ENCODE assay signal across 18 cellular contexts in genomic region chr18:38635706-38636105, GRCh38.
DNase-seq lines count a peak whose midpoint lies in the region; ATAC-seq and TF ChIP-seq lines count a peak whose summit lies in the region.
"Had no signal": no experiment of that assay in that cellular context is flagged by ENCODE, and none has a peak within 500 bp of the region (broad histone marks: within the 10 kb centered on the region; RNA-seq: fewer than 3 reads in every experiment).

No MANE protein-coding gene starts in this region.

- peaks cover 8 to 26% (median 9%) of the 10 kb centered on the region in 5 experiments for H3K9me3 Mint-ChIP-seq in brain

- H3K27me3 ChIP-seq in heart left ventricle (no peaks in the 10 kb centered on the region), right atrium auricular region (no peaks in the 10 kb centered on the region), HUES48 (ENCODE audit: control insufficient read depth, insufficient read depth, low read length) (no peaks in the 10 kb centered on the region)

- no peak overlapping the region for H3K9ac ChIP-seq in HUES48 (ENCODE audit: low read depth, low read length)

- ATAC-seq in heart left ventricle (peak; percentile 51 to 80 (median 58)), GM19452 (IDR thresholded peaks at IDR 0.05; ENCODE audit: unreplicated experiment) (no peak)
- ATAC-seq: CD8-positive, alpha-beta T cell had no signal

- H3K9me3 ChIP-seq in heart left ventricle (peaks cover 0 to 16% (median 0%) of the 10 kb centered on the region in 12 donors), right atrium auricular region (no peaks in the 10 kb centered on the region), HUES48 (ENCODE audit: control insufficient read depth, insufficient read depth, low read length) (peaks cover 8% of the 10 kb centered on the region; the same call in 1 of the 2 replicates)

- peaks cover 0 to 30% (median 12%) of the 10 kb centered on the region in 12 donors for H3K4me1 ChIP-seq in heart left ventricle
- H3K4me1 ChIP-seq in right atrium auricular region: peaks cover 0 to 5% of the 10 kb centered on the region in 2 donors
- peaks cover 16% of the 10 kb centered on the region for H3K4me1 ChIP-seq in HUES48 (ENCODE audit: control insufficient read depth, insufficient read depth, low read length)

- H3K27ac ChIP-seq in heart left ventricle: peak overlapping the region in 3 of 12 donors; percentile 11 to 49 (median 32)
- H3K27ac ChIP-seq in right atrium auricular region: no peak overlapping the region
- no peak overlapping the region for H3K27ac ChIP-seq in HUES48 (ENCODE audit: low read depth, low read length)
- H3K27ac ChIP-seq: 22Rv1, HL-60 had no signal

- DNase-seq in heart left ventricle (peak in 1 of 5 donors; percentile 15), right atrium auricular region (ENCODE audit: low spot score) (no peak), left kidney (ENCODE audit: low read depth, low spot score) (peak; percentile 27), NCI-H748 treated with DMSO at 0.1 percent for 48 hours (lab: John Stamatoyannopoulos, UW) (no peak)
- no peak for DNase-seq in stimulated activated CD4-positive, alpha-beta T cell treated with anti-CD3 and anti-CD28 coated beads, Interleukin-4, amount 100 ng/mL, for 24 hours
- DNase-seq: CD8-positive, alpha-beta T cell; COR-L47; DMS153; DND-41; GDM1; GOT3; HCEC 1CT had no signal

- TF ChIP-seq CTCF in heart left ventricle (IDR thresholded peaks at IDR 0.05) (no peak), right atrium auricular region (IDR thresholded peaks at IDR 0.05) (no peak), brain (conservative IDR thresholded peaks at IDR 0.05) (no peak)

- H3K4me3 ChIP-seq in heart left ventricle: no peak overlapping the region
- no peak overlapping the region for H3K4me3 ChIP-seq in right atrium auricular region
- 0 out of 2 replicates have a peak overlapping the region, but pooled peaks have one; percentile 22 for H3K4me3 ChIP-seq in HUES48 (ENCODE audit: low read depth, low read length)

- TF ChIP-seq POLR2A in heart left ventricle (IDR thresholded peaks at IDR 0.05): no peak

- H3K4me1 Mint-ChIP-seq in brain: peaks cover 16% of the 10 kb centered on the region
- H3K4me1 Mint-ChIP-seq: CD14-positive monocyte had no signal

- peaks cover 6% of the 10 kb centered on the region for H3K27me3 Mint-ChIP-seq in brain

- H3K36me3 ChIP-seq in heart left ventricle: no peaks in the 10 kb centered on the region
- H3K36me3 ChIP-seq in right atrium auricular region: no peaks in the 10 kb centered on the region
- no peaks in the 10 kb centered on the region for H3K36me3 ChIP-seq in HUES48 (ENCODE audit: control insufficient read depth, insufficient read depth, low read length)

- H3K27ac Mint-ChIP-seq in brain: peak overlapping the region in 3 of 5 experiments; percentile 6 to 45 (median 22)
- H3K27ac Mint-ChIP-seq: CD14-positive monocyte; CD8-positive, alpha-beta T cell had no signal

- peaks cover 4% of the 10 kb centered on the region for H3K36me3 Mint-ChIP-seq in brain
- H3K36me3 Mint-ChIP-seq: CD14-positive monocyte; CD8-positive, alpha-beta T cell had no signal

- intact Hi-C loops in heart left ventricle (cut with DNase I): no loop called here

- no peak overlapping the region for H3K4me3 Mint-ChIP-seq in brain
- H3K4me3 Mint-ChIP-seq: CD14-positive monocyte; CD8-positive, alpha-beta T cell had no signal
